In the genomic region with DNA sequence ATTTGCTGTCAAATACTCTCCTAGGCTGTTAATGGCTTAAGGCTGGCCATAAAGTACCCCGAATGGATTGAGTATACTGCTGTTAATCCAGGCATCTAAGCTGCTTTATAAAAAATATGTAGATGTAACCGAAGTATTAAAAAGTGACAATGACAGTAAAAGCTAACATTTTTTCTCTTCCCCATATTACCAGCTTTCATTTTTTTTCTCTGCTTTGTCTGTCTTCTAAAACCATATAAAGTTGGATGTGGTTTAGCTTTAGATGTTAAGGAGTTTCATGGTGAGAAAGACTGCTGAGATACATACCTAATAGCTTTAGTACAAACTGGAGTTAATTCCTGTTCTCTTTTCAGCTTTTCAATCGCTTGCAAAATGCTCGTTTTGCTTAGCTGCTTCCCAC, we compare ENCODE assay signal across 8 cellular contexts. TPM values are rescaled to one million over a fixed set of nuclear protein-coding genes. Genes with fewer than 3 reads are reported as not detected.
DNase-seq lines count a peak whose midpoint lies in the region; ATAC-seq and TF ChIP-seq lines count a peak whose summit lies in the region.

No MANE protein-coding gene starts in this region.

- no peak for DNase-seq in CD8-positive, alpha-beta T cell
- no peak for DNase-seq in NB4 (ENCODE audit: low read depth)
- no peak for DNase-seq in NCI-H2029 (lab: John Stamatoyannopoulos, UW)
- DNase-seq in RPMI8226, result no peak

- CTCF ChIA-PET in CD8-positive, alpha-beta T cell (lab: Charles Lee), result interaction anchor here (2.0 kb wide), 1 partner anchor 124 kb away, joined by 4 read pairs; no protein-coding TSS in a partner anchor

- H3K4me3 Mint-ChIP-seq in CD8-positive, alpha-beta T cell, result peak overlapping the region; percentile 97

- intact Hi-C loops in CD8-positive, alpha-beta T cell (cut with DNase I, micrococcal nuclease), result loop anchor here (1.0 to 10.0 kb wide), 16 partner anchors 16 to 1498 kb away; partner anchors contain the start of genes KBTBD6 (in 2 of the 2), VWA8 (in 2 of the 2), DGKH (in 1 of the 2) and KBTBD7 (in 1 of the 2)

- peak overlapping the region; percentile 83 for H3K4me3 ChIP-seq in CD8-positive, alpha-beta T cell (ENCODE audit: low read depth, low read length)
- H3K4me3 ChIP-seq in NB4 (ENCODE audit: low read depth, low read length) (peak overlapping the region; percentile 70), endocrine pancreas (ENCODE audit: control insufficient read depth, insufficient read depth, low read length) (peak overlapping the region; percentile 86), neutrophil (ENCODE audit: low read depth in 1 of 2, low read length in 1 of 2) (peak overlapping the region; percentile 73 to 89)

- ATAC-seq in CD8-positive, alpha-beta T cell, result no peak
- ATAC-seq in GM19324 (IDR thresholded peaks at IDR 0.05; ENCODE audit: low FRiP score, unreplicated experiment), result no peak
- no peak for ATAC-seq in GM18520 (IDR thresholded peaks at IDR 0.05; ENCODE audit: unreplicated experiment)

- peak overlapping the region; percentile 93 for H3K9ac ChIP-seq in endocrine pancreas (ENCODE audit: control insufficient read depth, insufficient read depth, low read length)

- H3K9me3 Mint-ChIP-seq in CD8-positive, alpha-beta T cell, result no peaks in the 10 kb centered on the region

- peaks cover 36% of the 10 kb centered on the region for H3K4me1 ChIP-seq in CD8-positive, alpha-beta T cell (ENCODE audit: insufficient read depth, low read length)
- H3K4me1 ChIP-seq in endocrine pancreas (ENCODE audit: control insufficient read depth, insufficient read depth, low read length) (peaks cover 16% of the 10 kb centered on the region), neutrophil (ENCODE audit: control insufficient read depth in 1 of 2, insufficient read depth in 1 of 2, low read depth in 1 of 2, low read length in 1 of 2) (peaks cover 8 to 19% of the 10 kb centered on the region in 2 experiments)

- peak overlapping the region; percentile 68 for H3K27ac ChIP-seq in CD8-positive, alpha-beta T cell (ENCODE audit: low read depth, low read length)
- peak overlapping the region; percentile 73 for H3K27ac ChIP-seq in neutrophil

- H3K27ac Mint-ChIP-seq in CD8-positive, alpha-beta T cell, result peak overlapping the region; percentile 96

- H3K36me3 Mint-ChIP-seq in CD8-positive, alpha-beta T cell, result peaks cover 13% of the 10 kb centered on the region

- no peaks in the 10 kb centered on the region for H3K27me3 Mint-ChIP-seq in CD8-positive, alpha-beta T cell (ENCODE audit: low read depth)

- H3K27me3 ChIP-seq in CD8-positive, alpha-beta T cell (ENCODE audit: insufficient read depth, low read length), result no peaks in the 10 kb centered on the region
- H3K27me3 ChIP-seq in endocrine pancreas (ENCODE audit: control insufficient read depth, insufficient read depth, low read length), result no peaks in the 10 kb centered on the region
- H3K27me3 ChIP-seq in neutrophil, result no peaks in the 10 kb centered on the region

- POLR2A ChIA-PET in CD8-positive, alpha-beta T cell (lab: Charles Lee), result interaction anchor here (0.8 to 2.5 kb wide), 8 partner anchors 14 to 1212 kb away, joined by 3 to 9 read pairs (median 4); partner anchors contain the start of gene VWA8

- H3K36me3 ChIP-seq in CD8-positive, alpha-beta T cell (ENCODE audit: insufficient read depth, low read length), result no peaks in the 10 kb centered on the region
- H3K36me3 ChIP-seq in endocrine pancreas (ENCODE audit: control insufficient read depth, insufficient read depth, low read length) (no peaks in the 10 kb centered on the region), neutrophil (no peaks in the 10 kb centered on the region)

- TF ChIP-seq POLR2A in NB4 (IDR thresholded peaks at IDR 0.05; ENCODE audit: extremely low read depth, insufficient read length), result no peak

- H3K4me1 Mint-ChIP-seq in CD8-positive, alpha-beta T cell (ENCODE audit: low read depth), result peaks cover 54% of the 10 kb centered on the region

- H3K9me3 ChIP-seq in CD8-positive, alpha-beta T cell (ENCODE audit: low read length), result no peaks in the 10 kb centered on the region
- H3K9me3 ChIP-seq in endocrine pancreas (ENCODE audit: control insufficient read depth, low read length) (no peaks in the 10 kb centered on the region), neutrophil (no peaks in the 10 kb centered on the region)

- no peak for TF ChIP-seq CTCF in CD8-positive, alpha-beta T cell (IDR thresholded peaks at IDR 0.05)
- TF ChIP-seq CTCF in NB4 (IDR thresholded peaks at IDR 0.05; ENCODE audit: low read depth, low read length) (no peak), neutrophil (IDR thresholded peaks at IDR 0.05) (no peak)

RNA-seq across cellular contexts. Expression of gene AKAP11, which starts 0.8 kb away (rescaled TPM):
- 10 to 100 TPM; 14.7 to 15.3 TPM for total RNA-seq in CD8-positive, alpha-beta T cell
